Comparison of ENCODE assay signal across 14 cellular contexts in the genomic region with DNA sequence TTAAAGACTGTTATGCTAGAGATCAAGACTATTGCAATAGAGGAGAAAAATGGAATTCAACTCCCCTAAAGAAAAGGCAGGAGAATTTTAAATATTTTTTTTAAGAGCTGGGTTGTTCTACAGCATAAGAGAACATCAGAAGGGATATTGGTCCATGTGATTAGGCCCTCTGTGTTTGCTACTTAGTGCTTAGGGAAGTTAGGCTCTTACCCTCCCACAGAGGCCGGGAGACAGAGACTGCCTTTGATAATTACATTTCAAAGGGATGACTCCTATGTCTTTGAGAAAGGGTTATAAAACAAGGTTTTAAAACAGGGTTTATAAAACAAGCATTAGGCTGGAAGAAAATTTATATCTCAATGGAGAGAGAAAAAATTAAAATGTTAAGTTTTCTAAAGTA.
DNase-seq lines count a peak whose midpoint lies in the region; ATAC-seq and TF ChIP-seq lines count a peak whose summit lies in the region.
"Had no signal": no experiment of that assay in that cellular context is flagged by ENCODE, and none has a peak within 500 bp of the region (broad histone marks: within the 10 kb centered on the region; RNA-seq: fewer than 3 reads in every experiment).

No MANE protein-coding gene starts in this region.

- no peak overlapping the region for H3K4me2 ChIP-seq in GM23338

- H3K27me3 Mint-ChIP-seq in GM23338 (ENCODE audit: insufficient read depth, low read depth, poor library complexity) (no peaks in the 10 kb centered on the region), WTC11 (ENCODE audit: low read depth) (no peaks in the 10 kb centered on the region)
- H3K27me3 Mint-ChIP-seq: CD4-positive, CD25-positive, alpha-beta regulatory T cell had no signal

- DNase-seq in GM23338 (ENCODE audit: low spot score) (no peak), NCI-H82 treated with DMSO at 0.1 percent for 48 hours (lab: John Stamatoyannopoulos, UW; ENCODE audit: unreplicated experiment) (peak; percentile 9), WTC11 (ENCODE audit: low spot score) (no peak), testis (no peak), NCI-H226 (no peak), MV-4-11 (lab: John Stamatoyannopoulos, UW) (no peak)
- DNase-seq in stimulated activated CD4-positive, alpha-beta T cell treated with anti-CD3 and anti-CD28 coated beads, Interleukin-15, amount 100 ng/mL, for 24 hours = no peak
- DNase-seq: ACHN; Calu3; CD4-positive, CD25-positive, alpha-beta regulatory T cell; DMS 273 treated with DMSO at 0.1 percent for 48 hours had no signal

- H3K4me1 ChIP-seq in GM23338 (ENCODE audit: insufficient read depth) = no peaks in the 10 kb centered on the region
- no peaks in the 10 kb centered on the region for H3K4me1 ChIP-seq in testis

- no peaks in the 10 kb centered on the region for H3K9me2 ChIP-seq in GM23338 (ENCODE audit: insufficient read depth)

- H3K4me1 Mint-ChIP-seq in GM23338 (peaks cover 8% of the 10 kb centered on the region), WTC11 (peaks cover 8% of the 10 kb centered on the region)
- H3K4me1 Mint-ChIP-seq: CD4-positive, CD25-positive, alpha-beta regulatory T cell had no signal

- CTCF ChIA-PET in WTC11 (lab: Charles Lee) = no interaction called here

- H3F3A ChIP-seq in GM23338 (replicated peaks; ENCODE audit: low read depth) = no peaks in the 10 kb centered on the region

- H3K4me3 Mint-ChIP-seq in GM23338 (no peak overlapping the region), WTC11 (no peak overlapping the region)
- H3K4me3 Mint-ChIP-seq: CD4-positive, CD25-positive, alpha-beta regulatory T cell had no signal

- no peaks in the 10 kb centered on the region for H3K9me3 ChIP-seq in testis
- H3K9me3 ChIP-seq: BLaER1 treated with 17β-estradiol and CSF1 and Interleukin-3, amounts not matched to agents 10 nM and 100 nM had no signal

- TF ChIP-seq POLR2A in testis (IDR thresholded peaks at IDR 0.05) = no peak

- no peaks in the 10 kb centered on the region for H3K36me3 Mint-ChIP-seq in GM23338 (ENCODE audit: low read depth)
- H3K36me3 Mint-ChIP-seq in WTC11 = no peaks in the 10 kb centered on the region
- H3K36me3 Mint-ChIP-seq: CD4-positive, CD25-positive, alpha-beta regulatory T cell had no signal

- no peaks in the 10 kb centered on the region for H3K79me2 ChIP-seq in GM23338 (replicated peaks; ENCODE audit: insufficient read depth)

- no peaks in the 10 kb centered on the region for H4K20me1 ChIP-seq in GM23338 (replicated peaks; ENCODE audit: insufficient read depth)
- H4K20me1 ChIP-seq: BLaER1 treated with 17β-estradiol and CSF1 and Interleukin-3, amounts not matched to agents 10 nM and 100 nM had no signal

- H2AFZ ChIP-seq in GM23338 = no peak overlapping the region

- H3K27ac ChIP-seq in GM23338 (ENCODE audit: low read depth) (no peak overlapping the region), testis (peak overlapping the region; percentile 39 to 50)
- H3K27ac ChIP-seq: BLaER1 treated with 17β-estradiol and CSF1 and Interleukin-3, amounts not matched to agents 10 nM and 100 nM had no signal

- POLR2A ChIA-PET in WTC11 (lab: Charles Lee) = no interaction called here

- H3K36me3 ChIP-seq in GM23338 (ENCODE audit: insufficient read depth) (no peaks in the 10 kb centered on the region), testis (ENCODE audit: low read depth, missing control alignments) (no peaks in the 10 kb centered on the region)
- H3K36me3 ChIP-seq: BLaER1 treated with 17β-estradiol and CSF1 and Interleukin-3, amounts not matched to agents 10 nM and 100 nM had no signal

- intact Hi-C loops in testis (cut with DNase I; ENCODE audit: low total_unique reads) = no loop called here

- H3K4me3 ChIP-seq in GM23338 (no peak overlapping the region), testis (no peak overlapping the region)
- H3K4me3 ChIP-seq: BLaER1 treated with 17β-estradiol and CSF1 and Interleukin-3, amounts not matched to agents 10 nM and 100 nM; GM12878 had no signal

- no peaks in the 10 kb centered on the region for H3K27me3 ChIP-seq in GM23338 (ENCODE audit: insufficient read depth)
- H3K27me3 ChIP-seq in testis = no peaks in the 10 kb centered on the region
- H3K27me3 ChIP-seq: BLaER1 treated with 17β-estradiol and CSF1 and Interleukin-3, amounts not matched to agents 10 nM and 100 nM had no signal

- H3K27ac Mint-ChIP-seq in GM23338 (no peak overlapping the region), WTC11 (no peak overlapping the region)
- H3K27ac Mint-ChIP-seq: CD4-positive, CD25-positive, alpha-beta regulatory T cell had no signal

- peak; percentile 78 for ATAC-seq in GM23338
- peak; percentile 56; the same call in 1 of the 2 replicates for ATAC-seq in WTC11
- ATAC-seq: GM12878, HCT116 had no signal

- H3K9me3 Mint-ChIP-seq in GM23338 (no peaks in the 10 kb centered on the region), WTC11 (no peaks in the 10 kb centered on the region)

- TF ChIP-seq CTCF in GM23338 (conservative IDR thresholded peaks at IDR 0.05; ENCODE audit: low read depth in 2 of 2) = no peak
- TF ChIP-seq CTCF in WTC11 (IDR thresholded peaks at IDR 0.05) = no peak
- TF ChIP-seq CTCF in testis (IDR thresholded peaks at IDR 0.05) = no peak

- 44 to 81% methylated on average over 1 of the region's 1 CpG for WGBS in testis, 2 donors

TF ChIP-seq in GM23338, 12 proteins besides CTCF, POLR2A, EP300 and RAD21 (continues in another document):
- TF ChIP-seq NANOG (IDR thresholded peaks at IDR 0.05; ENCODE audit: borderline replicate concordance) (no peak), STAT1 (IDR thresholded peaks at IDR 0.05; ENCODE audit: unreplicated experiment) (no peak), ZNF114 (CRISPR knock-in tag; IDR thresholded peaks at IDR 0.05) (no peak), REST (IDR thresholded peaks at IDR 0.05; ENCODE audit: unreplicated experiment) (no peak)

TF ChIP-seq in WTC11, 78 proteins besides CTCF, POLR2A, EP300 and RAD21 (continues in another document):
- TF ChIP-seq ZNF281 (CRISPR knock-in tag; IDR thresholded peaks at IDR 0.05) = no peak
- no peak for TF ChIP-seq HMGXB4 (CRISPR knock-in tag; IDR thresholded peaks at IDR 0.05)
- TF ChIP-seq GTF2I (CRISPR knock-in tag; conservative IDR thresholded peaks at IDR 0.05) = no peak
- no peak for TF ChIP-seq CBFB (CRISPR knock-in tag; IDR thresholded peaks at IDR 0.05; ENCODE audit: low read depth)
- no peak for TF ChIP-seq ZNF423 (CRISPR knock-in tag; IDR thresholded peaks at IDR 0.05)
- no peak for TF ChIP-seq ZNF512 (CRISPR knock-in tag; IDR thresholded peaks at IDR 0.05; ENCODE audit: borderline replicate concordance)
- no peak for TF ChIP-seq NR1H2 (CRISPR knock-in tag; IDR thresholded peaks at IDR 0.05)
- TF ChIP-seq IRF1 (CRISPR knock-in tag; IDR thresholded peaks at IDR 0.05) = no peak
